In the genomic region with DNA sequence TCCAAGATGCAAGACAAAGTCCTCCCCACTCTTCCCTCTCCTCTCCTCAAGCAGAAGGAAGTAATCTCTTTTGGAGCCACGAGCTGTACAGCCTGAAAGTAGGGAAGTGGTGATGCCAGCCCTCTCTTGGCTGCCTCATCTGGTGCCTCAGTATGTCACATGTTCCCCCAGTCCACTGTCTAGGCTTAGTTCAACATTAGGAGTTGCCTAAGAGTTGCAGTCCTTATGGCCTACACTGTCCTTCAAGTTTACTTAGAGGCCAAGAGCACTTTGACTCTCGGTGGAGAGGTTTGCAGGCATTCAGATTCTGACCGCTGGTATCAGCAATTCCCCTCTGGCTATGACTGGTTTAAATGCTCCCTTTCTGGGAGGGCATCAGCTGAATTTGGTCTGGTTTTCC, we compare ENCODE assay signal across 16 cellular contexts.
"Had no signal": no experiment of that assay in that cellular context is flagged by ENCODE, and none has a peak within 500 bp of the region (broad histone marks: within the 10 kb centered on the region; RNA-seq: fewer than 3 reads in every experiment).

No MANE protein-coding gene starts in this region.

- H3K79me2 ChIP-seq: hepatocyte had no signal

- H3K4me3 ChIP-seq: dorsolateral prefrontal cortex, hepatocyte, spleen, tibial artery, upper lobe of left lung, vagina had no signal

- H3K9me3 ChIP-seq: upper lobe of left lung, vagina had no signal

- H3K4me1 ChIP-seq: spleen, tibial artery, upper lobe of left lung, vagina had no signal

- H3K27ac ChIP-seq: dorsolateral prefrontal cortex, hepatocyte, spleen, tibial artery, upper lobe of left lung, vagina had no signal

- DNase-seq: dorsolateral prefrontal cortex; effector CD8-positive, alpha-beta T cell; foreskin melanocyte; head of caudate nucleus; natural killer cell; posterior cingulate gyrus; spleen; stimulated activated CD4-positive, alpha-beta T cell treated with anti-CD3 and anti-CD28 coated beads, Interleukin-15, amount 100 ng/mL, for 24 hours; stimulated activated CD4-positive, alpha-beta T cell treated with anti-CD3 and anti-CD28 coated beads, Interleukin-1b, Interleukin-23, amount 100 ng/mL, for 48 hours; stimulated activated CD4-positive, alpha-beta T cell treated with anti-CD3 and anti-CD28 coated beads, Interleukin-4, amount 100 ng/mL, for 24 hours; tibial artery; upper lobe of left lung had no signal

- H3K27me3 ChIP-seq: hepatocyte, spleen, tibial artery, upper lobe of left lung, vagina had no signal

- H3K4me2 ChIP-seq: hepatocyte had no signal

- H2AFZ ChIP-seq: hepatocyte had no signal

- H3K36me3 ChIP-seq: spleen, tibial artery, upper lobe of left lung, vagina had no signal

- ATAC-seq: natural killer cell; sciatic nerve; stimulated activated memory B cell treated with anti-CD40 and anti-IgM and Interleukin-4, amounts not matched to agents 10 μg/mL and 1 μg/mL and 100 μg/mL, for 72 hours had no signal
